In the genomic region with DNA sequence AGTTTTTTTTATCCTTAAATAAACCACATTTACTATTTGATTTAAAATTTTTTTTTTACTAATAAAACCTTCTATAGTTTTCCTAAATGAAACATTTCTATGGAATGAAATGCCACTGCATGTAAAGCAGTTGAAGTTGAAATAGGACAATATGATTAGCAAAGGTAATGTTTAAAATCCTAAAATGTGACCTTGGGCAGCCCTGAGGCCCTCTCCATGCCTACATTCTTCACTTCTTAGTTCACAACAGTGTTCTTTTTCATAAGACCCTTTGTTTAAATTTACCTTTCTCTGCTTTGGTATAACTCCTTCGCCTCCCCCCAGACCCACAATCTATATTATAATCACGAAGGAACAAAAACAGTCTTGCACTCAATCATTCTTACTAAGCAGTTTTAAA, we compare ENCODE assay signal across 10 cellular contexts.
A peak's percentile ranks its signal among the peaks of the same experiment; 100 is the strongest.
DNase-seq lines count a peak whose midpoint lies in the region; ATAC-seq, FAIRE-seq and TF ChIP-seq lines count a peak whose summit lies in the region.
"Had no signal": no experiment of that assay in that cellular context is flagged by ENCODE, and none has a peak within 500 bp of the region (broad histone marks: within the 10 kb centered on the region; RNA-seq: fewer than 3 reads in every experiment).

No MANE protein-coding gene starts in this region.

- H2AK5ac ChIP-seq in mesendoderm (ENCODE audit: low read length): no peak overlapping the region

- peaks cover 4% of the 10 kb centered on the region for H3K27me3 Mint-ChIP-seq in endothelial cell (ENCODE audit: unreplicated experiment)
- H3K27me3 Mint-ChIP-seq: memory B cell had no signal

- no peak overlapping the region for H3K23ac ChIP-seq in mesendoderm (ENCODE audit: low read length)

- no peak overlapping the region for H3K18ac ChIP-seq in mesendoderm (ENCODE audit: low read length)

- H3K4me3 ChIP-seq in BE2C (ENCODE audit: low read depth, low read length) (peak overlapping the region; percentile 58), RWPE2 (ENCODE audit: severe bottlenecking) (peak overlapping the region; percentile 30), pancreas (peak overlapping the region; percentile 18 to 51 (median 32)), mesendoderm (ENCODE audit: low read length) (no peak overlapping the region), WERI-Rb-1 (ENCODE audit: low read depth, low read length) (no peak overlapping the region)

- ATAC-seq in RWPE2 (ENCODE audit: low read depth) (no peak), pancreas (no peak)

- CTCF ChIA-PET in GM10248 (lab: Yijun Ruan, JAX): interaction anchor here (1.2 to 8.5 kb wide), 2 partner anchors 12 to 199 kb away, joined by 3 to 154 read pairs; no protein-coding TSS in a partner anchor

- FAIRE-seq in pancreas (lab: Jason Lieb, UNC): no peak

- no peaks in the 10 kb centered on the region for H3K79me2 ChIP-seq in mesendoderm (ENCODE audit: control insufficient read depth, insufficient read depth, low read length)

- H2BK120ac ChIP-seq in mesendoderm (ENCODE audit: low read depth, low read length): no peak overlapping the region

- no peak overlapping the region for H3K9ac ChIP-seq in mesendoderm (ENCODE audit: low read length)

- H4K8ac ChIP-seq in mesendoderm (ENCODE audit: low read depth, low read length): no peak overlapping the region

- H3K9me3 Mint-ChIP-seq in endothelial cell (ENCODE audit: unreplicated experiment): no peaks in the 10 kb centered on the region
- H3K9me3 Mint-ChIP-seq: memory B cell had no signal

- no peak overlapping the region for H4K5ac ChIP-seq in mesendoderm (ENCODE audit: low read length)

- H3K9me3 ChIP-seq in BE2C (no peaks in the 10 kb centered on the region), RWPE2 (ENCODE audit: severe bottlenecking) (no peaks in the 10 kb centered on the region), pancreas (no peaks in the 10 kb centered on the region), WERI-Rb-1 (ENCODE audit: severe bottlenecking) (no peaks in the 10 kb centered on the region)

- no peak overlapping the region for H3K56ac ChIP-seq in mesendoderm (ENCODE audit: low read length)

- H2BK5ac ChIP-seq in mesendoderm (ENCODE audit: low read length): no peak overlapping the region

- no peaks in the 10 kb centered on the region for H3K36me3 ChIP-seq in BE2C
- H3K36me3 ChIP-seq in RWPE2 (ENCODE audit: low read depth): no peaks in the 10 kb centered on the region
- no peaks in the 10 kb centered on the region for H3K36me3 ChIP-seq in pancreas
- no peaks in the 10 kb centered on the region for H3K36me3 ChIP-seq in mesendoderm (ENCODE audit: control insufficient read depth, insufficient read depth, low read length)
- H3K36me3 ChIP-seq in WERI-Rb-1: no peaks in the 10 kb centered on the region

- no peaks in the 10 kb centered on the region for H3K27me3 ChIP-seq in BE2C
- no peaks in the 10 kb centered on the region for H3K27me3 ChIP-seq in RWPE2 (ENCODE audit: insufficient read depth, poor library complexity, severe bottlenecking)
- no peaks in the 10 kb centered on the region for H3K27me3 ChIP-seq in pancreas
- H3K27me3 ChIP-seq in mesendoderm (ENCODE audit: insufficient read depth, low read length, poor library complexity): no peaks in the 10 kb centered on the region
- no peaks in the 10 kb centered on the region for H3K27me3 ChIP-seq in WERI-Rb-1 (ENCODE audit: insufficient read depth, low read depth, severe bottlenecking)

- H3K27ac ChIP-seq in RWPE2 (ENCODE audit: poor library complexity, severe bottlenecking): peak overlapping the region; percentile 78
- H3K27ac ChIP-seq in pancreas: peak overlapping the region in 3 of 4 donors; percentile 84 to 97 (median 92)
- H3K27ac ChIP-seq in mesendoderm (ENCODE audit: low read depth, low read length): no peak overlapping the region
- no peak overlapping the region for H3K27ac ChIP-seq in WERI-Rb-1

- H3K4ac ChIP-seq in mesendoderm (ENCODE audit: low read depth, low read length): no peak overlapping the region

- TF ChIP-seq CTCF in BE2C (IDR thresholded peaks at IDR 0.05; ENCODE audit: low read depth, low read length): no peak
- no peak for TF ChIP-seq CTCF in RWPE2 (IDR thresholded peaks at IDR 0.05; ENCODE audit: poor library complexity, severe bottlenecking)
- no peak for TF ChIP-seq CTCF in endothelial cell (IDR thresholded peaks at IDR 0.05; ENCODE audit: unreplicated experiment)
- TF ChIP-seq CTCF in pancreas (IDR thresholded peaks at IDR 0.05): no peak
- TF ChIP-seq CTCF in GM10248 (IDR thresholded peaks at IDR 0.05; ENCODE audit: control extremely low read depth, extremely low read depth, low read depth, missing control alignments): no peak
- no peak for TF ChIP-seq CTCF in WERI-Rb-1 (IDR thresholded peaks at IDR 0.05; ENCODE audit: low read depth, low read length)

- H3K4me1 ChIP-seq in BE2C (peaks cover 10% of the 10 kb centered on the region), RWPE2 (ENCODE audit: insufficient read depth, poor library complexity, severe bottlenecking) (peaks cover 22% of the 10 kb centered on the region), pancreas (peaks cover 16 to 25% (median 17%) of the 10 kb centered on the region in 3 donors), mesendoderm (ENCODE audit: control insufficient read depth, low read depth, low read length) (no peaks in the 10 kb centered on the region)

- DNase-seq in BE2C (no peak), RWPE2 (ENCODE audit: low spot score) (no peak), endothelial cell (ENCODE audit: low spot score) (no peak), pancreas (no peak), mesendoderm (no peak), GM10248 (ENCODE audit: extremely low spot score) (no peak), WERI-Rb-1 (no peak), NCI-H1694 treated with DMSO at 0.1 percent for 48 hours (lab: John Stamatoyannopoulos, UW) (no peak)
- DNase-seq: OCI-M1 had no signal

- H3K4me2 ChIP-seq in mesendoderm (ENCODE audit: low read length): no peak overlapping the region

- H3K36me3 Mint-ChIP-seq in endothelial cell (ENCODE audit: low read depth, unreplicated experiment): no peaks in the 10 kb centered on the region
- H3K36me3 Mint-ChIP-seq: memory B cell had no signal

- no peaks in the 10 kb centered on the region for H3K79me1 ChIP-seq in mesendoderm (ENCODE audit: low read length)

- 6 to 11% methylated on average over 2 of the region's 2 CpGs for WGBS in pancreas, 2 donors
- WGBS in mesendoderm (ENCODE audit: extremely low coverage, insufficient coverage, low lambda C conversion rate): no CpG with 5 or more reads among the region's 2 CpGs

- H3K27ac Mint-ChIP-seq in endothelial cell (ENCODE audit: unreplicated experiment): peak overlapping the region; percentile 100
- H3K27ac Mint-ChIP-seq: memory B cell had no signal

- intact Hi-C loops in pancreas (cut with DNase I): loop anchor here in 1 of 3 donors (5.0 kb wide), 1 partner anchor 200 kb away; no protein-coding TSS in a partner anchor

- H3K4me3 Mint-ChIP-seq in endothelial cell (ENCODE audit: unreplicated experiment): peak overlapping the region; percentile 48
- H3K4me3 Mint-ChIP-seq: memory B cell had no signal

- H3K4me1 Mint-ChIP-seq in endothelial cell (ENCODE audit: unreplicated experiment): peaks cover 24% of the 10 kb centered on the region

- no peak overlapping the region for H2BK15ac ChIP-seq in mesendoderm (replicated peaks; ENCODE audit: low read depth)

- POLR2A ChIA-PET in GM10248 (lab: Yijun Ruan, JAX): no interaction called here

Comparison
In these comparisons a context has a peak if more than half of its experiments do, and no peak if none do; other contexts are left out.
1. H3K4me3 ChIP-seq: peak in BE2C (single experiment), RWPE2 (single experiment) and pancreas (4 of 4); none in mesendoderm (single experiment) and WERI-Rb-1 (single experiment).
2. H3K27ac ChIP-seq: peak in RWPE2 (single experiment) and pancreas (3 of 4); none in mesendoderm (single experiment) and WERI-Rb-1 (single experiment).